ENCODE assay signal across 18 cellular contexts in the genomic region with DNA sequence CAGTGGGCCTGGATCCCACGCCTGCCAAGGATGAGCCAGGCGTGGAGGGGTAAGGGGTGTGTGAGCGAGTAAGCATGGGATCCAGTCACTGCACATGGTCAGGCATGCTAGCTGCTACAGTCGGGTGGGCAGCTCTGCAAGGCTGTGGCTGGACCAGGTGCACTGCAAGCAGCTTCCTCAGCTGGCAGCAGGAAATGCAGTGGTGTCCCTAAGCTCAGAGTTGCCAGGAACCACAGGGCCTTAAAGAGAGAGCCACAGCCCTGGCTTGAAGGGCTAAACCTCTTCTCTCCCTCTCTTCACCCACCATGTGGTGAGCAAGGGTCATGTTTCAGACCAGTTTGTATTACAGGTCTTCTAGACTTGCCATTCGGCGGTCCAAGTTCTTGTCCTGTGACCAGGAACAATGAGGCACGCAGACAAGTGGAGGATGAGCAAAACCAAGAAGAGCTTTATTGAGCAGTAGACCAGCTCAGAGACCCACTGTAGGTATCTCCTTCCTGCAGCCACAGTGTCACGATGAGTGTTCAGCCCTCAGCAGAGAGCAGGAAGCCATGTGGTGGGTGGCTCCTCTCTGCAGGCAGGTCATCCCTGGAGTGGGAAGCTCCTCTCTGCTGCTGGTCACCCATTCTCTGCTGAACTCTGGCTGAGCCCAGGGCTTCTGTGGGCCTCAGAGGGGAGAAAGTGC.
A peak's percentile ranks its signal among the peaks of the same experiment; 100 is the strongest.
DNase-seq lines count a peak whose midpoint lies in the region; ATAC-seq and TF ChIP-seq lines count a peak whose summit lies in the region.
"Had no signal": no experiment of that assay in that cellular context is flagged by ENCODE, and none has a peak within 500 bp of the region (broad histone marks: within the 10 kb centered on the region; RNA-seq: fewer than 3 reads in every experiment).

No MANE protein-coding gene starts in this region.

- no peak overlapping the region for H3K14ac ChIP-seq in neuronal stem cell (ENCODE audit: low read length)

- no peak overlapping the region for H3K4me2 ChIP-seq in neuronal stem cell (ENCODE audit: insufficient read depth, low read length, poor library complexity, severe bottlenecking)

- no peaks in the 10 kb centered on the region for H3K36me3 ChIP-seq in neuronal stem cell (replicated peaks in 1 of 2; ENCODE audit: control insufficient read depth in 2 of 2, insufficient read depth in 2 of 2, low read length in 2 of 2)
- H3K36me3 ChIP-seq: ascending aorta, colonic mucosa, gastrocnemius medialis had no signal

- peaks cover 0 to 7% of the 10 kb centered on the region in 2 donors for H3K9me3 Mint-ChIP-seq in effector memory CD8-positive, alpha-beta T cell
- peaks cover 9% of the 10 kb centered on the region for H3K9me3 Mint-ChIP-seq in HFFc6
- H3K9me3 Mint-ChIP-seq: nephron progenitor cell had no signal

- H2BK120ac ChIP-seq in neuronal stem cell (ENCODE audit: low read depth, low read length), result no peak overlapping the region

- no peaks in the 10 kb centered on the region for H3K79me1 ChIP-seq in neuronal stem cell (ENCODE audit: low read depth, low read length)

- WGBS in neuronal stem cell (ENCODE audit: extremely low coverage in 2 of 2, insufficient read length in 2 of 2, insufficient replicate concordance in 1 of 2), 2 donors, result no CpG with 5 or more reads among the region's 8 CpGs

- H3K4me3 Mint-ChIP-seq in effector memory CD8-positive, alpha-beta T cell, result no peak overlapping the region
- H3K4me3 Mint-ChIP-seq in HFFc6, result no peak overlapping the region
- H3K4me3 Mint-ChIP-seq: nephron progenitor cell had no signal

- H4K91ac ChIP-seq in neuronal stem cell (ENCODE audit: low read depth, low read length, poor library complexity), result no peak overlapping the region

- no peak overlapping the region for H3K27ac ChIP-seq in neuronal stem cell (replicated peaks; ENCODE audit: low read length)
- H3K27ac ChIP-seq: ascending aorta, colonic mucosa, gastrocnemius medialis had no signal

- no peak overlapping the region for H2BK5ac ChIP-seq in neuronal stem cell (ENCODE audit: low read length)

- no peak overlapping the region for H3K27ac Mint-ChIP-seq in effector memory CD8-positive, alpha-beta T cell
- H3K27ac Mint-ChIP-seq in HFFc6, result no peak overlapping the region
- H3K27ac Mint-ChIP-seq: nephron progenitor cell had no signal

- H3K36me3 Mint-ChIP-seq in effector memory CD8-positive, alpha-beta T cell (ENCODE audit: insufficient read depth), result no peaks in the 10 kb centered on the region
- no peaks in the 10 kb centered on the region for H3K36me3 Mint-ChIP-seq in HFFc6 (ENCODE audit: low read depth)

- H4K8ac ChIP-seq in neuronal stem cell (ENCODE audit: low read depth, low read length), result no peak overlapping the region

- TF ChIP-seq CTCF in HFFc6 (IDR thresholded peaks at IDR 0.05), result no peak

- H3K9ac ChIP-seq in neuronal stem cell (ENCODE audit: low read depth, low read length, poor library complexity), result no peak overlapping the region

- no peak overlapping the region for H2BK12ac ChIP-seq in neuronal stem cell (ENCODE audit: low read length)

- ATAC-seq in GM18909 (IDR thresholded peaks at IDR 0.05; ENCODE audit: poor library complexity, unreplicated experiment), result peak; percentile 69
- peak; percentile 79 for ATAC-seq in GM21723 (IDR thresholded peaks at IDR 0.05; ENCODE audit: unreplicated experiment)
- peak; percentile 47 for ATAC-seq in HG03469 (IDR thresholded peaks at IDR 0.05; ENCODE audit: unreplicated experiment)
- ATAC-seq in effector memory CD8-positive, alpha-beta T cell (replicated peaks), result no peak
- ATAC-seq: gastrocnemius medialis, Right ventricle myocardium inferior had no signal

- H3K27me3 ChIP-seq in neuronal stem cell (ENCODE audit: control insufficient read depth in 3 of 3, insufficient read depth in 3 of 3, low read depth in 1 of 3, low read length in 3 of 3), result no peaks in the 10 kb centered on the region
- H3K27me3 ChIP-seq: ascending aorta, colonic mucosa, gastrocnemius medialis had no signal

- H3K27me3 Mint-ChIP-seq in effector memory CD8-positive, alpha-beta T cell, result no peaks in the 10 kb centered on the region
- peaks cover 1% of the 10 kb centered on the region; the same call in 1 of the 2 replicates for H3K27me3 Mint-ChIP-seq in HFFc6 (ENCODE audit: insufficient read depth)

- H3K9me3 ChIP-seq in neuronal stem cell (replicated peaks in 1 of 2; ENCODE audit: control insufficient read depth in 2 of 2, insufficient read depth in 1 of 2, low read depth in 1 of 2, low read length in 2 of 2), result peaks cover 0 to 6% of the 10 kb centered on the region in 2 donors
- H3K9me3 ChIP-seq: ascending aorta, colonic mucosa, gastrocnemius medialis had no signal

- peak overlapping the region; percentile 74 for H3K18ac ChIP-seq in neuronal stem cell (ENCODE audit: low read length)

- DNase-seq in neuronal stem cell (ENCODE audit: low spot score), result no peak
- no peak for DNase-seq in SIG-M5 (lab: John Stamatoyannopoulos, UW)
- DNase-seq in effector memory CD8-positive, alpha-beta T cell, result no peak
- no peak for DNase-seq in T-helper 1 cell
- no peak for DNase-seq in HFFc6
- DNase-seq: activated CD8-positive, alpha-beta memory T cell treated with anti-CD3 and anti-CD28 coated beads, Interleukin-2, amount 50 U/mL, for 4 hours; Calu3; colonic mucosa; gastrocnemius medialis; GDM1; NCI-H1092 treated with DMSO at 0.1 percent for 48 hours; nephron progenitor cell had no signal

- no peaks in the 10 kb centered on the region for H3K4me1 Mint-ChIP-seq in effector memory CD8-positive, alpha-beta T cell (ENCODE audit: low read depth in 2 of 2)
- no peaks in the 10 kb centered on the region for H3K4me1 Mint-ChIP-seq in HFFc6 (ENCODE audit: low read depth)
- H3K4me1 Mint-ChIP-seq: nephron progenitor cell had no signal

- H3K4me1 ChIP-seq in neuronal stem cell (ENCODE audit: control insufficient read depth in 2 of 2, insufficient read depth in 1 of 2, low read depth in 1 of 2, low read length in 2 of 2), result no peaks in the 10 kb centered on the region
- H3K4me1 ChIP-seq: ascending aorta, colonic mucosa, gastrocnemius medialis had no signal

- peak overlapping the region; percentile 44 for H3K23ac ChIP-seq in neuronal stem cell (ENCODE audit: low read depth, low read length, poor library complexity)

- H3K4ac ChIP-seq in neuronal stem cell (ENCODE audit: low read length), result peak overlapping the region; percentile 8

- no peak overlapping the region for H2AFZ ChIP-seq in neuronal stem cell (ENCODE audit: low read length)

- no peak overlapping the region for H2AK5ac ChIP-seq in neuronal stem cell (ENCODE audit: low read depth, low read length)

- no peak overlapping the region for H3K4me3 ChIP-seq in neuronal stem cell (ENCODE audit: low read length in 2 of 2)
- H3K4me3 ChIP-seq: ascending aorta, colonic mucosa, gastrocnemius medialis, lung had no signal

- H2BK15ac ChIP-seq in neuronal stem cell (ENCODE audit: low read length), result no peak overlapping the region
